Comparison of ENCODE assay signal across 9 cellular contexts in genomic region chr11:122440783-122441701, GRCh38.
DNase-seq lines count a peak whose midpoint lies in the region; ATAC-seq and TF ChIP-seq lines count a peak whose summit lies in the region.
"Had no signal": no experiment of that assay in that cellular context is flagged by ENCODE, and none has a peak within 500 bp of the region (broad histone marks: within the 10 kb centered on the region; RNA-seq: fewer than 3 reads in every experiment).

No MANE protein-coding gene starts in this region.

- H3K9me3 Mint-ChIP-seq in CD4-positive, alpha-beta T cell: no peaks in the 10 kb centered on the region

- H3K4me1 ChIP-seq in HUES6 (ENCODE audit: control insufficient read depth, insufficient read depth, low read length): peaks cover 25% of the 10 kb centered on the region
- peaks cover 11 to 21% (median 13%) of the 10 kb centered on the region in 3 donors for H3K4me1 ChIP-seq in skeletal muscle tissue (ENCODE audit: control insufficient read depth in 3 of 3, insufficient read depth in 3 of 3, low read length in 3 of 3)

- H3K27me3 ChIP-seq in HUES6 (ENCODE audit: control insufficient read depth, insufficient read depth, low read length) (no peaks in the 10 kb centered on the region), skeletal muscle tissue (ENCODE audit: control insufficient read depth in 3 of 3, insufficient read depth in 3 of 3, low read length in 3 of 3) (no peaks in the 10 kb centered on the region)
- H3K27me3 ChIP-seq in CD4-positive, alpha-beta T cell (ENCODE audit: control insufficient read depth, insufficient read depth, low read length): peaks cover 25% of the 10 kb centered on the region

- no peak for ATAC-seq in GM21528 (IDR thresholded peaks at IDR 0.05; ENCODE audit: low FRiP score, unreplicated experiment)
- no peak for ATAC-seq in CD4-positive, alpha-beta T cell (ENCODE audit: poor library complexity)

- POLR2A ChIA-PET in CD4-positive, alpha-beta T cell (lab: Charles Lee): no interaction called here

- CTCF ChIA-PET in CD4-positive, alpha-beta T cell (lab: Charles Lee): no interaction called here

- no peak for DNase-seq in astrocyte of the spinal cord (ENCODE audit: low read depth, low spot score)
- peak; percentile 73 for DNase-seq in iPS-NIHi11 (ENCODE audit: low spot score)
- no peak for DNase-seq in NCI-H1930 (lab: John Stamatoyannopoulos, UW)
- no peak for DNase-seq in CD4-positive, alpha-beta T cell
- no peak for DNase-seq in NK-92 (lab: John Stamatoyannopoulos, UW; ENCODE audit: unreplicated experiment)
- DNase-seq: islet precursor cell had no signal

- no peak overlapping the region for H3K4me3 Mint-ChIP-seq in CD4-positive, alpha-beta T cell

- no peak overlapping the region for H3K27ac Mint-ChIP-seq in CD4-positive, alpha-beta T cell

- H3K9ac ChIP-seq in HUES6 (ENCODE audit: low read length) (peak overlapping the region; percentile 21), skeletal muscle tissue (ENCODE audit: low read depth in 1 of 3, low read length in 3 of 3) (peak overlapping the region; percentile 24 to 84 (median 50))

- H3K4me3 ChIP-seq in HUES6 (ENCODE audit: low read depth, low read length): peak overlapping the region; percentile 58
- H3K4me3 ChIP-seq in astrocyte of the spinal cord (ENCODE audit: low read depth, low read length): peak overlapping the region; percentile 38
- H3K4me3 ChIP-seq in skeletal muscle tissue (ENCODE audit: low read length in 3 of 3): peak overlapping the region; percentile 58 to 68 (median 67)

- intact Hi-C loops in CD4-positive, alpha-beta T cell (cut with DNase I, micrococcal nuclease): no loop called here

- H3K36me3 Mint-ChIP-seq in CD4-positive, alpha-beta T cell (ENCODE audit: low read depth): no peaks in the 10 kb centered on the region

- TF ChIP-seq CTCF in astrocyte of the spinal cord (IDR thresholded peaks at IDR 0.05; ENCODE audit: low read depth, low read length): no peak
- no peak for TF ChIP-seq CTCF in CD4-positive, alpha-beta T cell (IDR thresholded peaks at IDR 0.05)

- in situ Hi-C loops in astrocyte of the spinal cord (cut with HindIII; ENCODE audit: low sequenced_read_pairs): no loop called here

- H3K4me1 Mint-ChIP-seq in CD4-positive, alpha-beta T cell (ENCODE audit: low read depth): peaks cover 10% of the 10 kb centered on the region

- H3K9me3 ChIP-seq in HUES6 (ENCODE audit: control insufficient read depth, insufficient read depth, low read depth, low read length) (no peaks in the 10 kb centered on the region), skeletal muscle tissue (ENCODE audit: control insufficient read depth in 3 of 3, low read length in 3 of 3) (no peaks in the 10 kb centered on the region)
- H3K9me3 ChIP-seq in CD4-positive, alpha-beta T cell (ENCODE audit: control insufficient read depth, low read length): no peaks in the 10 kb centered on the region

- H3K27ac ChIP-seq in HUES6 (ENCODE audit: low read depth, low read length) (0 out of 2 replicates have a peak overlapping the region, but pooled peaks have one; percentile 71), skeletal muscle tissue (ENCODE audit: low read depth, low read length) (no peak overlapping the region)
- no peak overlapping the region for H3K27ac ChIP-seq in CD4-positive, alpha-beta T cell (ENCODE audit: low read depth, low read length)

- H3K36me3 ChIP-seq in HUES6 (ENCODE audit: control insufficient read depth, insufficient read depth, low read length) (no peaks in the 10 kb centered on the region), skeletal muscle tissue (ENCODE audit: control insufficient read depth in 3 of 3, insufficient read depth in 3 of 3, low read length in 3 of 3) (no peaks in the 10 kb centered on the region)

- peaks cover 15% of the 10 kb centered on the region for H3K27me3 Mint-ChIP-seq in CD4-positive, alpha-beta T cell
